In genomic region chr20:50309764-50310672, GRCh38 we compare ENCODE assay signal across 13 cellular contexts.
DNase-seq lines count a peak whose midpoint lies in the region; ATAC-seq and TF ChIP-seq lines count a peak whose summit lies in the region.
"Had no signal": no experiment of that assay in that cellular context is flagged by ENCODE, and none has a peak within 500 bp of the region (broad histone marks: within the 10 kb centered on the region; RNA-seq: fewer than 3 reads in every experiment).

No MANE protein-coding gene starts in this region.

- H3F3A ChIP-seq in PC-9 (ENCODE audit: insufficient read depth, low read depth), result peaks cover 86% of the 10 kb centered on the region

- POLR2A ChIA-PET in PC-9 (lab: Charles Lee; ENCODE audit: unreplicated experiment), result interaction anchor here (0.6 kb wide), 1 partner anchor 80 kb away, joined by 3 read pairs; no protein-coding TSS in a partner anchor

- H3K9me3 Mint-ChIP-seq in chondrocyte (ENCODE audit: low read depth), result peaks cover 6% of the 10 kb centered on the region

- H3K4me2 ChIP-seq in PC-9, result peak overlapping the region; percentile 92

- H3K4me3 ChIP-seq in PC-9, result peak overlapping the region; percentile 51; the same call in 1 of the 2 replicates
- H3K4me3 ChIP-seq in muscle layer of duodenum (ENCODE audit: low read depth in 1 of 2, low read length in 2 of 2), result no peak overlapping the region
- no peak overlapping the region for H3K4me3 ChIP-seq in suprapubic skin

- no peaks in the 10 kb centered on the region for H3K36me3 Mint-ChIP-seq in chondrocyte (ENCODE audit: low read depth)

- no peaks in the 10 kb centered on the region for H3K27me3 Mint-ChIP-seq in chondrocyte (ENCODE audit: low read depth)

- H3K79me2 ChIP-seq in PC-9 (ENCODE audit: low read depth), result peaks cover 19% of the 10 kb centered on the region

- TF ChIP-seq POLR2A in suprapubic skin (IDR thresholded peaks at IDR 0.05), result no peak

- H4K20me1 ChIP-seq in PC-9 (ENCODE audit: insufficient read depth), result no peaks in the 10 kb centered on the region

- H3K27me3 ChIP-seq in PC-9 (ENCODE audit: insufficient read depth, low read depth) (no peaks in the 10 kb centered on the region), muscle layer of duodenum (ENCODE audit: low read depth, low read length) (no peaks in the 10 kb centered on the region), suprapubic skin (no peaks in the 10 kb centered on the region)

- H3K4me3 Mint-ChIP-seq in chondrocyte (ENCODE audit: unreplicated experiment), result no peak overlapping the region

- DNase-seq in PC-9 (no peak), chondrocyte (ENCODE audit: low spot score) (no peak), suprapubic skin (ENCODE audit: low spot score in 2 of 2) (no peak), HPDE6-E6E7 (ENCODE audit: extremely low spot score) (no peak), SHP77 (lab: John Stamatoyannopoulos, UW) (no peak)
- DNase-seq: activated gamma-delta T cell treated with Interleukin-2 at 50 U/mL for 16 hours; cerebellar nuclear complex; Karpas-422; NCI-H1930; stimulated activated CD4-positive, alpha-beta T cell treated with anti-CD3 and anti-CD28 coated beads, Interleukin-2, amount 100 ng/mL, for 48 hours; T-helper 1 cell had no signal

- peak overlapping the region; percentile 95 for H3K27ac ChIP-seq in PC-9
- H3K27ac ChIP-seq in muscle layer of duodenum (ENCODE audit: low read length), result peak overlapping the region; percentile 83
- H3K27ac ChIP-seq in suprapubic skin, result peak overlapping the region; percentile 43

- no TSS peak for BruUV-seq in PC-9 (replicated peaks; lab: Mats Ljungman, UMichigan)

- no peaks in the 10 kb centered on the region for H3K9me3 ChIP-seq in PC-9 (ENCODE audit: insufficient read depth, low read depth)
- H3K9me3 ChIP-seq in muscle layer of duodenum (ENCODE audit: control insufficient read depth in 1 of 2, low read length in 2 of 2), result no peaks in the 10 kb centered on the region
- no peaks in the 10 kb centered on the region for H3K9me3 ChIP-seq in suprapubic skin

- H3K4me1 Mint-ChIP-seq in chondrocyte (ENCODE audit: low read depth), result peaks cover 76% of the 10 kb centered on the region

- CTCF ChIA-PET in PC-9 (lab: Charles Lee), result no interaction called here

- 86% methylated on average over 17 of the region's 20 CpGs for WGBS in suprapubic skin

- no peaks in the 10 kb centered on the region for H3K36me3 ChIP-seq in PC-9 (ENCODE audit: low read depth)
- H3K36me3 ChIP-seq in muscle layer of duodenum (ENCODE audit: control insufficient read depth in 1 of 2, insufficient read depth in 2 of 2, low read length in 2 of 2), result no peaks in the 10 kb centered on the region
- H3K36me3 ChIP-seq in suprapubic skin, result no peaks in the 10 kb centered on the region

- H2AFZ ChIP-seq in PC-9, result no peak overlapping the region

- intact Hi-C loops in PC-9 (cut with micrococcal nuclease; ENCODE audit: unreplicated experiment), result loop anchor here (2.0 kb wide), 1 partner anchor 17 kb away; no protein-coding TSS in a partner anchor

- TF ChIP-seq CTCF in PC-9 (conservative IDR thresholded peaks at IDR 0.05) (no peak), chondrocyte (IDR thresholded peaks at IDR 0.05) (no peak), suprapubic skin (IDR thresholded peaks at IDR 0.05) (no peak)

- TF ChIP-seq EP300 in suprapubic skin (IDR thresholded peaks at IDR 0.05), result no peak

- ATAC-seq in HG02798 (IDR thresholded peaks at IDR 0.05; ENCODE audit: poor library complexity, unreplicated experiment), result no peak

- no peaks in the 10 kb centered on the region for H3K9me2 ChIP-seq in PC-9 (ENCODE audit: insufficient read depth)

- H3K4me1 ChIP-seq in PC-9 (replicated peaks; ENCODE audit: insufficient read depth), result peaks cover 100% of the 10 kb centered on the region
- H3K4me1 ChIP-seq in muscle layer of duodenum (ENCODE audit: control insufficient read depth in 1 of 2, insufficient read depth in 2 of 2, low read length in 2 of 2), result peaks cover 19 to 31% of the 10 kb centered on the region in 2 donors
- H3K4me1 ChIP-seq in suprapubic skin, result peaks cover 66% of the 10 kb centered on the region

- peak overlapping the region; percentile 98 for H3K27ac Mint-ChIP-seq in chondrocyte (ENCODE audit: unreplicated experiment)

Comparison
In these comparisons a context has a peak if more than half of its experiments do, and no peak if none do; other contexts are left out.
1. H3K27ac ChIP-seq: peak in every context shown above with its lines; median percentile 95 in PC-9; 83 in muscle layer of duodenum; 43 in suprapubic skin.